1 cellular context compared by ENCODE assay signal in the genomic region with DNA sequence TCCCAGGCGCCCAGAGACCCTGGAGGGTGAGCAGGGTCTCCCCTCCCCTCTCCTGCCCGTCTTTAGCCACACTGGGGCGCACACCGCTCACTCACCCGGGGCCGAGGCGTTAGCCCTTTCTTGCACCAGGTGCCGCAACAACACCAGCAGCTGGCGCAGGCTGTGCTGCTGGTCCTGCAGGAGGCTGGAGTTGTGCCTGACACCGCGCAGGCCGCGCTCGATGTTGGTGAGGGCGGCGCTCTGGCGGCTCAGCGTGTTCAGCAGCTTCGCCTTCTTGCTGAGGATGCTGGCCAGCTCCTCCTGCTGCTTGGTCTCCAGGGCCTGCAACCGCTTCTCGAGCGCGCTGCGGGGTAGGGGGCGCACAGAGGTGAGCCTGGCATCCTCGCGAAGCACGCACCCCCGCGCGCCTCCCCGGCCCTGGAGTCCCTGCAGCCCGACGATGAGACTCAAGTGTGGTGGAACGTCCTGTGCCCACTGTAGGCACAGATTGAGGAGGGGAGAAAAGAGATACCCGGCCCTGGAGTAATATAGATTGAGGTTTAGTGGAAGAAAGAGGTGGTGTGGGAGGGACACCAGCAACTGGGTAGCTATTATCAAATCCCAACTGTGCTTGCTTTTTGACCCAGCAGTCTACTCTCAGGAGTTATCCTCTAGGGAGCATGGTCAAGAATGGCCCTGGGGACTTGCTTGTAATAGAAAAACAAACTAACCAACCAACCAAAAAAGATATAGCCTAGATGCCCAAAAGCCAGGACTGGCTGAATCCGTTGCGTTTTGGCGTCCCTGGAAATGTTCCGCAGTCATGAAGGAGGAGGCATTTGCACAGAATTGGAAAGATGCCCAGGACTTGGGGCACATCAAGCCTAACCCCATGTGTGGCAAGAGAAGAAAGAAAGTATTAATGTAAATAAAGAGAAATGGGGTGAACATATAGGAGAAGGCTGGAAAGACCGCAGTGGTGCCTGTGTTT.
A peak's percentile ranks its signal among the peaks of the same experiment; 100 is the strongest.
TF ChIP-seq lines count a peak whose summit lies in the region.

No MANE protein-coding gene starts in this region.

TF ChIP-seq in GM23338, 12 proteins besides CTCF, POLR2A, EP300 and RAD21 (continued from another document):
- TF ChIP-seq, protein P1, sequence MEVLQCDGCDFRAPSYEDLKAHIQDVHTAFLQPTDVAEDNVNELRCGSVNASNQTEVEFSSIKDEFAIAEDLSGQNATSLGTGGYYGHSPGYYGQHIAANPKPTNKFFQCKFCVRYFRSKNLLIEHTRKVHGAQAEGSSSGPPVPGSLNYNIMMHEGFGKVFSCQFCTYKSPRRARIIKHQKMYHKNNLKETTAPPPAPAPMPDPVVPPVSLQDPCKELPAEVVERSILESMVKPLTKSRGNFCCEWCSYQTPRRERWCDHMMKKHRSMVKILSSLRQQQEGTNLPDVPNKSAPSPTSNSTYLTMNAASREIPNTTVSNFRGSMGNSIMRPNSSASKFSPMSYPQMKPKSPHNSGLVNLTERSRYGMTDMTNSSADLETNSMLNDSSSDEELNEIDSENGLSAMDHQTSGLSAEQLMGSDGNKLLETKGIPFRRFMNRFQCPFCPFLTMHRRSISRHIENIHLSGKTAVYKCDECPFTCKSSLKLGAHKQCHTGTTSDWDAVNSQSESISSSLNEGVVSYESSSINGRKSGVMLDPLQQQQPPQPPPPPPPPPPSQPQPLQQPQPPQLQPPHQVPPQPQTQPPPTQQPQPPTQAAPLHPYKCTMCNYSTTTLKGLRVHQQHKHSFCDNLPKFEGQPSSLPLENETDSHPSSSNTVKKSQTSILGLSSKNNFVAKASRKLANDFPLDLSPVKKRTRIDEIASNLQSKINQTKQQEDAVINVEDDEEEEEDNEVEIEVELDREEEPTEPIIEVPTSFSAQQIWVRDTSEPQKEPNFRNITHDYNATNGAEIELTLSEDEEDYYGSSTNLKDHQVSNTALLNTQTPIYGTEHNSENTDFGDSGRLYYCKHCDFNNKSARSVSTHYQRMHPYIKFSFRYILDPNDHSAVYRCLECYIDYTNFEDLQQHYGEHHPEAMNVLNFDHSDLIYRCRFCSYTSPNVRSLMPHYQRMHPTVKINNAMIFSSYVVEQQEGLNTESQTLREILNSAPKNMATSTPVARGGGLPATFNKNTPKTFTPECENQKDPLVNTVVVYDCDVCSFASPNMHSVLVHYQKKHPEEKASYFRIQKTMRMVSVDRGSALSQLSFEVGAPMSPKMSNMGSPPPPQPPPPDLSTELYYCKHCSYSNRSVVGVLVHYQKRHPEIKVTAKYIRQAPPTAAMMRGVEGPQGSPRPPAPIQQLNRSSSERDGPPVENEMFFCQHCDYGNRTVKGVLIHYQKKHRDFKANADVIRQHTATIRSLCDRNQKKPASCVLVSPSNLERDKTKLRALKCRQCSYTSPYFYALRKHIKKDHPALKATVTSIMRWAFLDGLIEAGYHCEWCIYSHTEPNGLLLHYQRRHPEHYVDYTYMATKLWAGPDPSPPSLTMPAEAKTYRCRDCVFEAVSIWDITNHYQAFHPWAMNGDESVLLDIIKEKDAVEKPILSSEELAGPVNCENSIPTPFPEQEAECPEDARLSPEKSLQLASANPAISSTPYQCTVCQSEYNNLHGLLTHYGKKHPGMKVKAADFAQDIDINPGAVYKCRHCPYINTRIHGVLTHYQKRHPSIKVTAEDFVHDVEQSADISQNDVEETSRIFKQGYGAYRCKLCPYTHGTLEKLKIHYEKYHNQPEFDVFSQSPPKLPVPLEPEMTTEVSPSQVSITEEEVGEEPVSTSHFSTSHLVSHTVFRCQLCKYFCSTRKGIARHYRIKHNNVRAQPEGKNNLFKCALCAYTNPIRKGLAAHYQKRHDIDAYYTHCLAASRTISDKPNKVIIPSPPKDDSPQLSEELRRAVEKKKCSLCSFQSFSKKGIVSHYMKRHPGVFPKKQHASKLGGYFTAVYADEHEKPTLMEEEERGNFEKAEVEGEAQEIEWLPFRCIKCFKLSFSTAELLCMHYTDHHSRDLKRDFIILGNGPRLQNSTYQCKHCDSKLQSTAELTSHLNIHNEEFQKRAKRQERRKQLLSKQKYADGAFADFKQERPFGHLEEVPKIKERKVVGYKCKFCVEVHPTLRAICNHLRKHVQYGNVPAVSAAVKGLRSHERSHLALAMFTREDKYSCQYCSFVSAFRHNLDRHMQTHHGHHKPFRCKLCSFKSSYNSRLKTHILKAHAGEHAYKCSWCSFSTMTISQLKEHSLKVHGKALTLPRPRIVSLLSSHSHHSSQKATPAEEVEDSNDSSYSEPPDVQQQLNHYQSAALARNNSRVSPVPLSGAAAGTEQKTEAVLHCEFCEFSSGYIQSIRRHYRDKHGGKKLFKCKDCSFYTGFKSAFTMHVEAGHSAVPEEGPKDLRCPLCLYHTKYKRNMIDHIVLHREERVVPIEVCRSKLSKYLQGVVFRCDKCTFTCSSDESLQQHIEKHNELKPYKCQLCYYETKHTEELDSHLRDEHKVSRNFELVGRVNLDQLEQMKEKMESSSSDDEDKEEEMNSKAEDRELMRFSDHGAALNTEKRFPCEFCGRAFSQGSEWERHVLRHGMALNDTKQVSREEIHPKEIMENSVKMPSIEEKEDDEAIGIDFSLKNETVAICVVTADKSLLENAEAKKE (CRISPR knock-in tag; IDR thresholded peaks at IDR 0.05) = peak; percentile 67; the same call in 1 of the 2 replicates
- TF ChIP-seq CREB1 (CRISPR knock-in tag; IDR thresholded peaks at IDR 0.05; ENCODE audit: low read depth) (0 out of 2 replicates have a peak, but pooled peaks have one; percentile 17), STAT1 (IDR thresholded peaks at IDR 0.05; ENCODE audit: unreplicated experiment) (no peak), ZNF114 (CRISPR knock-in tag; IDR thresholded peaks at IDR 0.05) (no peak), EZH2 (IDR thresholded peaks at IDR 0.05; ENCODE audit: low read depth, unreplicated experiment) (no peak), NANOG (IDR thresholded peaks at IDR 0.05; ENCODE audit: borderline replicate concordance) (no peak)
- TF ChIP-seq, protein P2, sequence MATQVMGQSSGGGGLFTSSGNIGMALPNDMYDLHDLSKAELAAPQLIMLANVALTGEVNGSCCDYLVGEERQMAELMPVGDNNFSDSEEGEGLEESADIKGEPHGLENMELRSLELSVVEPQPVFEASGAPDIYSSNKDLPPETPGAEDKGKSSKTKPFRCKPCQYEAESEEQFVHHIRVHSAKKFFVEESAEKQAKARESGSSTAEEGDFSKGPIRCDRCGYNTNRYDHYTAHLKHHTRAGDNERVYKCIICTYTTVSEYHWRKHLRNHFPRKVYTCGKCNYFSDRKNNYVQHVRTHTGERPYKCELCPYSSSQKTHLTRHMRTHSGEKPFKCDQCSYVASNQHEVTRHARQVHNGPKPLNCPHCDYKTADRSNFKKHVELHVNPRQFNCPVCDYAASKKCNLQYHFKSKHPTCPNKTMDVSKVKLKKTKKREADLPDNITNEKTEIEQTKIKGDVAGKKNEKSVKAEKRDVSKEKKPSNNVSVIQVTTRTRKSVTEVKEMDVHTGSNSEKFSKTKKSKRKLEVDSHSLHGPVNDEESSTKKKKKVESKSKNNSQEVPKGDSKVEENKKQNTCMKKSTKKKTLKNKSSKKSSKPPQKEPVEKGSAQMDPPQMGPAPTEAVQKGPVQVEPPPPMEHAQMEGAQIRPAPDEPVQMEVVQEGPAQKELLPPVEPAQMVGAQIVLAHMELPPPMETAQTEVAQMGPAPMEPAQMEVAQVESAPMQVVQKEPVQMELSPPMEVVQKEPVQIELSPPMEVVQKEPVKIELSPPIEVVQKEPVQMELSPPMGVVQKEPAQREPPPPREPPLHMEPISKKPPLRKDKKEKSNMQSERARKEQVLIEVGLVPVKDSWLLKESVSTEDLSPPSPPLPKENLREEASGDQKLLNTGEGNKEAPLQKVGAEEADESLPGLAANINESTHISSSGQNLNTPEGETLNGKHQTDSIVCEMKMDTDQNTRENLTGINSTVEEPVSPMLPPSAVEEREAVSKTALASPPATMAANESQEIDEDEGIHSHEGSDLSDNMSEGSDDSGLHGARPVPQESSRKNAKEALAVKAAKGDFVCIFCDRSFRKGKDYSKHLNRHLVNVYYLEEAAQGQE (IDR thresholded peaks at IDR 0.05; ENCODE audit: unreplicated experiment) = peak; percentile 79
